Comparison of ENCODE assay signal across 15 cellular contexts in the genomic region with DNA sequence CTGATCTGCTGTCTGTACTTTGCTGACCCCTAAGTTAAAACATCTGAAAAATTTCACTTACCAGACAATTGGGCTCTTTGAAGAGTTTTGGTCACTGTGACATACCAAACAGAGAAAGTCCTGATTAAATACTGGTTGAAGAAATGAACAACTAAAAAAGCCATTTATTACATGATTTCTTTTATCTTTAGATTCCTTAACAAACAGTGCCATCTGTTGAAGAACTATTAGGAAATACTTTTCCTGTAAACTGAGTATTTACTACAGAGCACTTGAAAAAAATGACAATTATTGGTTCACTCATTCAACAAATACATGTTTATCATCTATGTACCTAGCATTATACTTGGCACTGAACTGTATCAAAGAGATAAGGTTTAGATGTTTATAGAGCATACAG. TPM values are rescaled to one million over a fixed set of nuclear protein-coding genes. Genes with fewer than 3 reads are reported as not detected.
A peak's percentile ranks its signal among the peaks of the same experiment; 100 is the strongest.
DNase-seq lines count a peak whose midpoint lies in the region; ATAC-seq and TF ChIP-seq lines count a peak whose summit lies in the region.
"Had no signal": no experiment of that assay in that cellular context is flagged by ENCODE, and none has a peak within 500 bp of the region (broad histone marks: within the 10 kb centered on the region; RNA-seq: fewer than 3 reads in every experiment).

No MANE protein-coding gene starts in this region.

- no peaks in the 10 kb centered on the region for H3K4me1 ChIP-seq in liver (ENCODE audit: control insufficient read depth in 4 of 4, insufficient read depth in 4 of 4, low read length in 3 of 4)
- no peaks in the 10 kb centered on the region for H3K4me1 ChIP-seq in endodermal cell (ENCODE audit: control insufficient read depth, insufficient read depth, low read length)
- H3K4me1 ChIP-seq: parathyroid adenoma had no signal

- H3K4me3 ChIP-seq in liver (ENCODE audit: low read depth in 1 of 3, low read length in 3 of 3), result no peak overlapping the region
- no peak overlapping the region for H3K4me3 ChIP-seq in endodermal cell (ENCODE audit: low read length)
- H3K4me3 ChIP-seq: coronary artery had no signal

- no peaks in the 10 kb centered on the region for H3K4me1 Mint-ChIP-seq in endodermal cell
- H3K4me1 Mint-ChIP-seq: stimulated activated naive CD8-positive, alpha-beta T cell treated with anti-CD3 and anti-CD28 coated beads, Interleukin-15, amount 100 ng/mL, for 72 hours had no signal

- H3K4me3 Mint-ChIP-seq in endodermal cell, result no peak overlapping the region
- H3K4me3 Mint-ChIP-seq: activated CD8-positive, alpha-beta T cell treated with anti-CD3 and anti-CD28 coated beads for 36 hours; activated naive CD4-positive, alpha-beta T cell treated with anti-CD3 and anti-CD28 coated beads for 36 hours; stimulated activated naive CD8-positive, alpha-beta T cell treated with anti-CD3 and anti-CD28 coated beads, Interleukin-15, amount 100 ng/mL, for 72 hours; T-helper 17 cell had no signal

- TF ChIP-seq RAD21 in Ishikawa (IDR thresholded peaks at IDR 0.05; ENCODE audit: low read depth), result peak; percentile 55
- peak; percentile 28 to 40 for TF ChIP-seq RAD21 in liver (IDR thresholded peaks at IDR 0.05)

- H3K9ac ChIP-seq in liver (ENCODE audit: low read depth in 1 of 2, low read length in 2 of 2), result no peak overlapping the region
- no peak overlapping the region for H3K9ac ChIP-seq in endodermal cell (ENCODE audit: extremely low read depth, low read length, poor library complexity, severe bottlenecking)
- H3K9ac ChIP-seq: parathyroid adenoma had no signal

- H3K27me3 Mint-ChIP-seq in endodermal cell (ENCODE audit: insufficient read depth), result peaks cover 35% of the 10 kb centered on the region

- H3K9me3 ChIP-seq in liver (ENCODE audit: control insufficient read depth in 4 of 4, low read length in 3 of 4), result no peaks in the 10 kb centered on the region
- H3K9me3 ChIP-seq in endodermal cell (ENCODE audit: control insufficient read depth, low read length), result peaks cover 15% of the 10 kb centered on the region

- no peaks in the 10 kb centered on the region for H3K36me3 Mint-ChIP-seq in endodermal cell (ENCODE audit: low read depth)

- no peaks in the 10 kb centered on the region for H3K27me3 ChIP-seq in liver (ENCODE audit: control insufficient read depth in 4 of 4, insufficient read depth in 4 of 4, low read length in 3 of 4)
- peaks cover 73% of the 10 kb centered on the region for H3K27me3 ChIP-seq in endodermal cell (ENCODE audit: control insufficient read depth, insufficient read depth, low read length, poor library complexity, severe bottlenecking)

- H3K27ac ChIP-seq in C4-2B, result no peak overlapping the region
- no peak overlapping the region for H3K27ac ChIP-seq in VCaP
- H3K27ac ChIP-seq in liver (ENCODE audit: low read depth in 1 of 2, low read length in 2 of 2), result no peak overlapping the region
- no peak overlapping the region for H3K27ac ChIP-seq in endodermal cell (ENCODE audit: low read depth, low read length)
- H3K27ac ChIP-seq: coronary artery, parathyroid adenoma had no signal

- no peak for DNase-seq in NCI-H345 (lab: John Stamatoyannopoulos, UW)
- no peak for DNase-seq in endodermal cell
- DNase-seq in stimulated activated CD4-positive, alpha-beta T cell treated with anti-CD3 and anti-CD28 coated beads, Interleukin-4, amount 100 ng/mL, for 1 hour, result no peak
- DNase-seq: activated CD8-positive, alpha-beta T cell treated with anti-CD3 and anti-CD28 coated beads for 36 hours; activated naive CD4-positive, alpha-beta T cell treated with anti-CD3 and anti-CD28 coated beads for 36 hours; head of caudate nucleus; stimulated activated naive CD8-positive, alpha-beta T cell treated with anti-CD3 and anti-CD28 coated beads, Interleukin-15, amount 100 ng/mL, for 72 hours; T-helper 17 cell had no signal

- TF ChIP-seq EP300 in Ishikawa (IDR thresholded peaks at IDR 0.05; ENCODE audit: borderline replicate concordance), result no peak

- H3K36me3 ChIP-seq in liver (ENCODE audit: control insufficient read depth in 4 of 4, insufficient read depth in 3 of 4, low read depth in 1 of 4, low read length in 3 of 4) (no peaks in the 10 kb centered on the region), endodermal cell (ENCODE audit: control insufficient read depth, insufficient read depth, low read length) (no peaks in the 10 kb centered on the region)

- ATAC-seq in GM21786 (IDR thresholded peaks at IDR 0.05; ENCODE audit: unreplicated experiment), result no peak
- ATAC-seq: activated CD8-positive, alpha-beta T cell treated with anti-CD3 and anti-CD28 coated beads for 36 hours; stimulated activated naive CD8-positive, alpha-beta T cell treated with anti-CD3 and anti-CD28 coated beads, Interleukin-15, amount 100 ng/mL, for 72 hours; T-helper 17 cell had no signal

- no peak overlapping the region for H3K27ac Mint-ChIP-seq in endodermal cell
- H3K27ac Mint-ChIP-seq: activated CD8-positive, alpha-beta T cell treated with anti-CD3 and anti-CD28 coated beads for 36 hours; activated naive CD4-positive, alpha-beta T cell treated with anti-CD3 and anti-CD28 coated beads for 36 hours; stimulated activated naive CD8-positive, alpha-beta T cell treated with anti-CD3 and anti-CD28 coated beads, Interleukin-15, amount 100 ng/mL, for 72 hours; T-helper 17 cell had no signal

- TF ChIP-seq CTCF in C4-2B (conservative IDR thresholded peaks at IDR 0.05) (peak; percentile 17), VCaP (conservative IDR thresholded peaks at IDR 0.05) (peak; percentile 22; the same call in 1 of the 2 replicates), liver (IDR thresholded peaks at IDR 0.05; ENCODE audit: low read depth, low read length, missing input control) (no peak), endodermal cell (conservative IDR thresholded peaks at IDR 0.05) (no peak)

- H3K9me3 Mint-ChIP-seq in endodermal cell, result peaks cover 15% of the 10 kb centered on the region

TF ChIP-seq in Ishikawa, 13 proteins besides CTCF, POLR2A, EP300 and RAD21:
- TF ChIP-seq, protein P1, sequence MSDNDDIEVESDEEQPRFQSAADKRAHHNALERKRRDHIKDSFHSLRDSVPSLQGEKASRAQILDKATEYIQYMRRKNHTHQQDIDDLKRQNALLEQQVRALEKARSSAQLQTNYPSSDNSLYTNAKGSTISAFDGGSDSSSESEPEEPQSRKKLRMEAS (IDR thresholded peaks at IDR 0.05), result no peak
TF ChIP-seq in Ishikawa: peak in this region for 0.

TF ChIP-seq in liver, 16 proteins besides CTCF, POLR2A, EP300 and RAD21:
- TF ChIP-seq, protein P2, sequence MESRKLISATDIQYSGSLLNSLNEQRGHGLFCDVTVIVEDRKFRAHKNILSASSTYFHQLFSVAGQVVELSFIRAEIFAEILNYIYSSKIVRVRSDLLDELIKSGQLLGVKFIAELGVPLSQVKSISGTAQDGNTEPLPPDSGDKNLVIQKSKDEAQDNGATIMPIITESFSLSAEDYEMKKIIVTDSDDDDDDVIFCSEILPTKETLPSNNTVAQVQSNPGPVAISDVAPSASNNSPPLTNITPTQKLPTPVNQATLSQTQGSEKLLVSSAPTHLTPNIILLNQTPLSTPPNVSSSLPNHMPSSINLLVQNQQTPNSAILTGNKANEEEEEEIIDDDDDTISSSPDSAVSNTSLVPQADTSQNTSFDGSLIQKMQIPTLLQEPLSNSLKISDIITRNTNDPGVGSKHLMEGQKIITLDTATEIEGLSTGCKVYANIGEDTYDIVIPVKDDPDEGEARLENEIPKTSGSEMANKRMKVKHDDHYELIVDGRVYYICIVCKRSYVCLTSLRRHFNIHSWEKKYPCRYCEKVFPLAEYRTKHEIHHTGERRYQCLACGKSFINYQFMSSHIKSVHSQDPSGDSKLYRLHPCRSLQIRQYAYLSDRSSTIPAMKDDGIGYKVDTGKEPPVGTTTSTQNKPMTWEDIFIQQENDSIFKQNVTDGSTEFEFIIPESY (IDR thresholded peaks at IDR 0.05), result no peak
- TF ChIP-seq TAF1 (conservative IDR thresholded peaks at IDR 0.05) (no peak), HNF4A (conservative IDR thresholded peaks at IDR 0.05) (no peak), FOXA2 (IDR thresholded peaks at IDR 0.05) (no peak), YY1 (IDR thresholded peaks at IDR 0.05) (no peak)
- TF ChIP-seq, protein P3, sequence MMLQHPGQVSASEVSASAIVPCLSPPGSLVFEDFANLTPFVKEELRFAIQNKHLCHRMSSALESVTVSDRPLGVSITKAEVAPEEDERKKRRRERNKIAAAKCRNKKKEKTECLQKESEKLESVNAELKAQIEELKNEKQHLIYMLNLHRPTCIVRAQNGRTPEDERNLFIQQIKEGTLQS (IDR thresholded peaks at IDR 0.05), result no peak
TF ChIP-seq in liver: peak in this region for 0.

RNA-seq across cellular contexts. Expression of a gene that starts 6.5 kb away (rescaled TPM):
- total RNA-seq in liver (10 to 100 TPM; 37.6 to 59.1 TPM), endodermal cell (10 to 100 TPM; 39.7 to 40.6 TPM)
- polyA plus RNA-seq in liver, result 10 to 100 TPM; 11.5 to 27.7 TPM
- polyA plus RNA-seq in endodermal cell (2013, experiment 1 of 2), result 32.6 TPM
- 30.3 TPM for polyA plus RNA-seq in endodermal cell (2013, experiment 2 of 2)

RNA-seq across cellular contexts. Expression of a gene that starts 16.7 kb away (rescaled TPM):
- total RNA-seq in liver (under 1 TPM; 0.19 to 0.25 TPM), endodermal cell (under 1 TPM; 0.22 to 0.27 TPM)
- polyA plus RNA-seq in liver, result under 1 TPM; 0.03 to 0.10 TPM
- polyA plus RNA-seq in endodermal cell (2013, experiment 1 of 2), result 2.5 TPM
- 1.4 TPM for polyA plus RNA-seq in endodermal cell (2013, experiment 2 of 2)

Comparison
In these comparisons a context has a peak if more than half of its experiments do, and no peak if none do; other contexts are left out.
1. CTCF ChIP-seq: peak in C4-2B (single experiment) and VCaP (single experiment); none in liver (single experiment) and endodermal cell (single experiment).